1 cellular context compared by ENCODE assay signal in genomic region chr11:63974259-63975143, GRCh38.
TF ChIP-seq lines count a peak whose summit lies in the region.

Gene COX8A, plus strand, starts transcription at chr11:63974620. Its CDS starts 61 bp downstream, at chr11:63974681.

TF ChIP-seq in GM12878, 131 proteins besides CTCF, POLR2A, EP300 and RAD21 (continued from another document and continues in another):
- TF ChIP-seq SMC3 (IDR thresholded peaks at IDR 0.05; ENCODE audit: borderline replicate concordance, low read length): no peak
- no peak for TF ChIP-seq YBX1 (IDR thresholded peaks at IDR 0.05)
- no peak for TF ChIP-seq ZNF217 (IDR thresholded peaks at IDR 0.05)
- no peak for TF ChIP-seq CBX3 (IDR thresholded peaks at IDR 0.05; ENCODE audit: borderline replicate concordance, low read depth)
- 0 out of 2 replicates have a peak, but pooled peaks have one; percentile 14 for TF ChIP-seq NRF1 (conservative IDR thresholded peaks at IDR 0.05; ENCODE audit: low read depth, low read length)
- peak; percentile 82 for TF ChIP-seq NKRF (conservative IDR thresholded peaks at IDR 0.05)
- TF ChIP-seq CHD4 (IDR thresholded peaks at IDR 0.05): no peak
- TF ChIP-seq ZZZ3 (IDR thresholded peaks at IDR 0.05; ENCODE audit: control insufficient read depth, insufficient read length, low read depth): no peak
- peak; percentile 90; the same call in 1 of the 2 replicates for TF ChIP-seq RB1 (IDR thresholded peaks at IDR 0.05; ENCODE audit: borderline replicate concordance)
- peak; percentile 94 for TF ChIP-seq GABPA (IDR thresholded peaks at IDR 0.05; ENCODE audit: low read depth)
- TF ChIP-seq SREBF2 (IDR thresholded peaks at IDR 0.05; ENCODE audit: low read length): no peak
- peak; percentile 50; the same call in 2 of the 3 replicates for TF ChIP-seq POU2F2 (IDR thresholded peaks at IDR 0.05; ENCODE audit: borderline replicate concordance, low read depth, low read length)
- no peak for TF ChIP-seq IRF4 (IDR thresholded peaks at IDR 0.05; ENCODE audit: low read depth, low read length)
- no peak for TF ChIP-seq ZNF592 (IDR thresholded peaks at IDR 0.05)
- TF ChIP-seq ATF3 (IDR thresholded peaks at IDR 0.05; ENCODE audit: borderline replicate concordance, extremely low read depth, low read depth, low read length): no peak
- peak; percentile 43; the same call in 1 of the 2 replicates for TF ChIP-seq HCFC1 (IDR thresholded peaks at IDR 0.05; ENCODE audit: low read length)
- TF ChIP-seq NBN (IDR thresholded peaks at IDR 0.05): 0 out of 2 replicates have a peak, but pooled peaks have one; percentile 71
- no peak for TF ChIP-seq ZBTB33 (IDR thresholded peaks at IDR 0.05)
- no peak for TF ChIP-seq MEF2A (IDR thresholded peaks at IDR 0.05; ENCODE audit: insufficient read depth, low read depth, low read length)
- no peak for TF ChIP-seq MTA2 (IDR thresholded peaks at IDR 0.05; ENCODE audit: low read depth)
- peak; percentile 27 to 42; a peak in 1 of 4 replicates for TF ChIP-seq BHLHE40 (IDR thresholded peaks at IDR 0.05; ENCODE audit: borderline replicate concordance in 1 of 2, low read depth in 2 of 2, low read length in 1 of 2)
- no peak for TF ChIP-seq JUND (IDR thresholded peaks at IDR 0.05; ENCODE audit: low read depth, low read length)
- TF ChIP-seq SPI1 (IDR thresholded peaks at IDR 0.05; ENCODE audit: borderline replicate concordance, insufficient read depth, low read depth, low read length): peak; percentile 38; the same call in 1 of the 2 replicates
- TF ChIP-seq MYC (IDR thresholded peaks at IDR 0.05; ENCODE audit: insufficient read depth, insufficient read length, insufficient replicate concordance, low read length, severe bottlenecking): peak; percentile 63
- peak; percentile 44; the same call in 1 of the 2 replicates for TF ChIP-seq MLLT1 (IDR thresholded peaks at IDR 0.05)
- TF ChIP-seq SMAD5 (IDR thresholded peaks at IDR 0.05; ENCODE audit: low read depth): peak; percentile 83; the same call in 1 of the 2 replicates
- TF ChIP-seq SUZ12 (IDR thresholded peaks at IDR 0.05; ENCODE audit: unreplicated experiment): no peak
- TF ChIP-seq KLF5 (IDR thresholded peaks at IDR 0.05; ENCODE audit: partially characterized antibody): peak; percentile 68
- peak; percentile 75 for TF ChIP-seq ATF7 (IDR thresholded peaks at IDR 0.05; ENCODE audit: low read depth)
- TF ChIP-seq ZNF207 (IDR thresholded peaks at IDR 0.05; ENCODE audit: borderline replicate concordance): peak; percentile 68; the same call in 1 of the 2 replicates
- peak; percentile 73; the same call in 1 of the 2 replicates for TF ChIP-seq CBFB (IDR thresholded peaks at IDR 0.05; ENCODE audit: low read depth)
- TF ChIP-seq RAD51 (IDR thresholded peaks at IDR 0.05): no peak
- TF ChIP-seq SUPT20H (IDR thresholded peaks at IDR 0.05; ENCODE audit: borderline replicate concordance, control insufficient read depth, low read depth, low read length): no peak
- peak; percentile 82 for TF ChIP-seq SMARCA5 (IDR thresholded peaks at IDR 0.05)
- TF ChIP-seq KDM1A (IDR thresholded peaks at IDR 0.05; ENCODE audit: borderline replicate concordance): no peak
- no peak for TF ChIP-seq RCOR1 (conservative IDR thresholded peaks at IDR 0.05; ENCODE audit: low read depth, low read length)
- peak; percentile 86 for TF ChIP-seq SIN3A (IDR thresholded peaks at IDR 0.05; ENCODE audit: low read depth, low read length)
- TF ChIP-seq RELB (IDR thresholded peaks at IDR 0.05; ENCODE audit: low read depth): peak; percentile 92
- TF ChIP-seq CHD1 (IDR thresholded peaks at IDR 0.05; ENCODE audit: low read depth, low read length): no peak
- 0 out of 2 replicates have a peak, but pooled peaks have one; percentile 56 for TF ChIP-seq RFX5 (IDR thresholded peaks at IDR 0.05; ENCODE audit: low read depth, low read length)
- no peak for TF ChIP-seq CBX5 (IDR thresholded peaks at IDR 0.05; ENCODE audit: low read depth)
- TF ChIP-seq IKZF1 (conservative IDR thresholded peaks at IDR 0.05): peak; percentile 98
- TF ChIP-seq HSF1 (IDR thresholded peaks at IDR 0.05; ENCODE audit: low read depth, low read length): no peak
- peak; percentile 91 for TF ChIP-seq PBX3 (IDR thresholded peaks at IDR 0.05; ENCODE audit: insufficient replicate concordance, low read depth, low read length)
- TF ChIP-seq E2F4 (IDR thresholded peaks at IDR 0.05; ENCODE audit: low read depth, low read length): peak; percentile 95
- no peak for TF ChIP-seq FOXK2 (IDR thresholded peaks at IDR 0.05)
